In the genomic region with DNA sequence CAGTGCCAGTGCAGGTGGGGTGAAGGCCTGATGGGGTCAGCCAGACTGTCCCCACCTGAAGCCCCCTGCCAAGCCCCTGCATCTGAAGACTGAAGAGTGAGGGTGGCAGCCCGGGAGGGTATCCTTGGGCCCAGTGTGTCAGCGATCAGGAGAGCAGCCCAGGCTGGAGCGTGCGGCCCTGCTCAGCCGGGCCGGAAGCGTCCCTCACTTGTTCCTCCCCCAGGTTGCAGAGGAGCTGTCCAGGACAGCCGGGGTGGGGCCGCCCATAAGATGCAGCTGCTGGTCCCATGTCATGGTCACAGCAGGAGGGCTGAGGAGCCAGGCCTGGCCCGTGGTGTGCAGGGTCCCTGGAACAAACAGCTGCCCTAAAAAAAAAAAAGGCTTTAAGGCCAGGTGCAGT, we compare ENCODE assay signal across 1 cellular context.
TF ChIP-seq lines count a peak whose summit lies in the region.

No MANE protein-coding gene starts in this region.

TF ChIP-seq in HEK293, 187 proteins besides CTCF, POLR2A, EP300 and RAD21 (continued from another document):
- TF ChIP-seq ZNF221 (tag by site-specific recombination; IDR thresholded peaks at IDR 0.05; ENCODE audit: borderline replicate concordance) (no peak), ZNF837 (tag by site-specific recombination; IDR thresholded peaks at IDR 0.05) (no peak), GLIS1 (tag by site-specific recombination; IDR thresholded peaks at IDR 0.05) (peak; percentile 27; the same call in 1 of the 2 replicates), ZIC2 (tag by site-specific recombination; IDR thresholded peaks at IDR 0.05) (0 out of 2 replicates have a peak, but pooled peaks have one; percentile 12)
- TF ChIP-seq, protein P1, sequence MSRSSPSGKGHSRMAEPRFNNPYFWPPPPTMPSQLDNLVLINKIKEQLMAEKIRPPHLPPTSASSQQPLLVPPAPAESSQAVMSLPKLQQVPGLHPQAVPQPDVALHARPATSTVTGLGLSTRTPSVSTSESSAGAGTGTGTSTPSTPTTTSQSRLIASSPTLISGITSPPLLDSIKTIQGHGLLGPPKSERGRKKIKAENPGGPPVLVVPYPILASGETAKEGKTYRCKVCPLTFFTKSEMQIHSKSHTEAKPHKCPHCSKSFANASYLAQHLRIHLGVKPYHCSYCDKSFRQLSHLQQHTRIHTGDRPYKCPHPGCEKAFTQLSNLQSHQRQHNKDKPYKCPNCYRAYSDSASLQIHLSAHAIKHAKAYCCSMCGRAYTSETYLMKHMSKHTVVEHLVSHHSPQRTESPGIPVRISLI (tag by site-specific recombination; IDR thresholded peaks at IDR 0.05), result no peak
- TF ChIP-seq, protein P2, sequence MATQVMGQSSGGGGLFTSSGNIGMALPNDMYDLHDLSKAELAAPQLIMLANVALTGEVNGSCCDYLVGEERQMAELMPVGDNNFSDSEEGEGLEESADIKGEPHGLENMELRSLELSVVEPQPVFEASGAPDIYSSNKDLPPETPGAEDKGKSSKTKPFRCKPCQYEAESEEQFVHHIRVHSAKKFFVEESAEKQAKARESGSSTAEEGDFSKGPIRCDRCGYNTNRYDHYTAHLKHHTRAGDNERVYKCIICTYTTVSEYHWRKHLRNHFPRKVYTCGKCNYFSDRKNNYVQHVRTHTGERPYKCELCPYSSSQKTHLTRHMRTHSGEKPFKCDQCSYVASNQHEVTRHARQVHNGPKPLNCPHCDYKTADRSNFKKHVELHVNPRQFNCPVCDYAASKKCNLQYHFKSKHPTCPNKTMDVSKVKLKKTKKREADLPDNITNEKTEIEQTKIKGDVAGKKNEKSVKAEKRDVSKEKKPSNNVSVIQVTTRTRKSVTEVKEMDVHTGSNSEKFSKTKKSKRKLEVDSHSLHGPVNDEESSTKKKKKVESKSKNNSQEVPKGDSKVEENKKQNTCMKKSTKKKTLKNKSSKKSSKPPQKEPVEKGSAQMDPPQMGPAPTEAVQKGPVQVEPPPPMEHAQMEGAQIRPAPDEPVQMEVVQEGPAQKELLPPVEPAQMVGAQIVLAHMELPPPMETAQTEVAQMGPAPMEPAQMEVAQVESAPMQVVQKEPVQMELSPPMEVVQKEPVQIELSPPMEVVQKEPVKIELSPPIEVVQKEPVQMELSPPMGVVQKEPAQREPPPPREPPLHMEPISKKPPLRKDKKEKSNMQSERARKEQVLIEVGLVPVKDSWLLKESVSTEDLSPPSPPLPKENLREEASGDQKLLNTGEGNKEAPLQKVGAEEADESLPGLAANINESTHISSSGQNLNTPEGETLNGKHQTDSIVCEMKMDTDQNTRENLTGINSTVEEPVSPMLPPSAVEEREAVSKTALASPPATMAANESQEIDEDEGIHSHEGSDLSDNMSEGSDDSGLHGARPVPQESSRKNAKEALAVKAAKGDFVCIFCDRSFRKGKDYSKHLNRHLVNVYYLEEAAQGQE (tag by site-specific recombination; IDR thresholded peaks at IDR 0.05), result peak; percentile 77
TF ChIP-seq in HEK293: peak in this region for 3.
